ENCODE assay signal across 8 cellular contexts in genomic region chr18:23585007-23585871, GRCh38. TPM values are rescaled to one million over a fixed set of nuclear protein-coding genes. Genes with fewer than 3 reads are reported as not detected.
DNase-seq lines count a peak whose midpoint lies in the region; ATAC-seq and TF ChIP-seq lines count a peak whose summit lies in the region.

No MANE protein-coding gene starts in this region.

- no peak for TF ChIP-seq POLR2A in spleen (IDR thresholded peaks at IDR 0.05)

- WGBS in spleen, 5 donors = 29 to 34% (median 33%) methylated on average over 17 to 19 of the region's 19 CpGs

- H3K36me3 ChIP-seq in spleen = peaks cover 0 to 17% (median 0%) of the 10 kb centered on the region in 6 donors

- DNase-seq in DMS53 (lab: John Stamatoyannopoulos, UW) (peak; percentile 18), DMS53 treated with DMSO at 0.1 percent for 48 hours (lab: John Stamatoyannopoulos, UW; ENCODE audit: unreplicated experiment) (no peak), NAMALWA (ENCODE audit: low spot score) (peak; percentile 57), iPS-NIHi7 (ENCODE audit: extremely low spot score) (peak; percentile 27), spleen (no peak)

- TF ChIP-seq CTCF in spleen (IDR thresholded peaks at IDR 0.05 in 8 of 11, conservative IDR thresholded peaks at IDR 0.05 in 3 of 11) = no peak

- peak overlapping the region; percentile 64 to 96 (median 88) for H3K4me3 ChIP-seq in spleen

- H3K27ac ChIP-seq in angular gyrus (ENCODE audit: low read depth, low read length) (peak overlapping the region; percentile 99), spleen (peak overlapping the region; percentile 97 to 100 (median 99))

- peaks cover 0 to 5% (median 0%) of the 10 kb centered on the region in 7 donors for H3K27me3 ChIP-seq in spleen (replicated peaks in 1 of 7)

- ATAC-seq in GM21786 (IDR thresholded peaks at IDR 0.05; ENCODE audit: unreplicated experiment) (no peak), GM21717 (IDR thresholded peaks at IDR 0.05; ENCODE audit: unreplicated experiment) (no peak)

- no peaks in the 10 kb centered on the region for H3K9me3 ChIP-seq in spleen

- intact Hi-C loops in spleen (cut with DNase I; ENCODE audit: low total_unique reads) = loop anchor here (5.0 kb wide), 2 partner anchors 68 to 83 kb away; partner anchors contain the start of gene RMC1

- peaks cover 13 to 67% (median 42%) of the 10 kb centered on the region in 6 donors for H3K4me1 ChIP-seq in spleen

RNA-seq across cellular contexts. Expression of gene NPC1, which starts 1.1 kb away (rescaled TPM):
- total RNA-seq in spleen = 10 to 100 TPM; 47.2 to 84.2 (median 68.9) TPM
- 10 to 100 TPM in 2 of 3 donors, 1 to 10 TPM in 1; 8.1 to 13.3 (median 11.2) TPM for polyA plus RNA-seq in spleen

Comparison
In these comparisons a context has a peak if more than half of its experiments do, and no peak if none do; other contexts are left out.
1. DNase-seq: peak in DMS53 (single experiment), NAMALWA (single experiment) and iPS-NIHi7 (single experiment); none in DMS53 treated with DMSO at 0.1 percent for 48 hours (single experiment) and spleen (single experiment).